Comparison of ENCODE assay signal across 9 cellular contexts in genomic region chr6:148343028-148343374, GRCh38. TPM values are rescaled to one million over a fixed set of nuclear protein-coding genes. Genes with fewer than 3 reads are reported as not detected.
DNase-seq lines count a peak whose midpoint lies in the region; ATAC-seq and TF ChIP-seq lines count a peak whose summit lies in the region.
"Had no signal": no experiment of that assay in that cellular context is flagged by ENCODE, and none has a peak within 500 bp of the region (broad histone marks: within the 10 kb centered on the region; RNA-seq: fewer than 3 reads in every experiment).

No MANE protein-coding gene starts in this region.

- no peaks in the 10 kb centered on the region for H3K9me3 Mint-ChIP-seq in endodermal cell

- no peak overlapping the region for H4K5ac ChIP-seq in IMR-90 (ENCODE audit: low read depth, low read length)

- H3K56ac ChIP-seq in IMR-90 (ENCODE audit: extremely low read depth, insufficient read depth, low read length), result peak overlapping the region; percentile 66; the same call in 1 of the 2 replicates

- H3K9me1 ChIP-seq in IMR-90 (ENCODE audit: insufficient read depth, low read length), result no peaks in the 10 kb centered on the region

- in situ Hi-C loops in IMR-90 (cut with MboI; ENCODE audit: low sequenced_read_pairs), result no loop called here

- dilution Hi-C loops in IMR-90 (cut with HindIII; ENCODE audit: low sequenced_read_pairs, unreplicated experiment), result no loop called here

- TF ChIP-seq RAD21 in IMR-90 (IDR thresholded peaks at IDR 0.05; ENCODE audit: low read length), result no peak
- no peak for TF ChIP-seq RAD21 in neural cell (conservative IDR thresholded peaks at IDR 0.05)

- H3K36me3 Mint-ChIP-seq in endodermal cell (ENCODE audit: low read depth), result no peaks in the 10 kb centered on the region

- H2BK20ac ChIP-seq in IMR-90 (ENCODE audit: low read depth, low read length), result no peak overlapping the region

- H2AFZ ChIP-seq in IMR-90 (replicated peaks; ENCODE audit: low read length, poor library complexity) (peak overlapping the region; percentile 96), neural cell (ENCODE audit: low read depth, low read length) (no peak overlapping the region)

- no peaks in the 10 kb centered on the region for H3K9me2 ChIP-seq in neural cell (ENCODE audit: insufficient read depth, low read length)

- H3K9ac ChIP-seq in IMR-90 (ENCODE audit: low read depth, low read length) (peak overlapping the region; percentile 60), endodermal cell (ENCODE audit: extremely low read depth, low read length, poor library complexity, severe bottlenecking) (peak overlapping the region; percentile 69), neural cell (ENCODE audit: low read length) (peak overlapping the region; percentile 39)

- peak overlapping the region; percentile 84 for H3K27ac Mint-ChIP-seq in endodermal cell

- H3K4me1 ChIP-seq in IMR-90 (ENCODE audit: control insufficient read depth, insufficient read depth, low read length) (peaks cover 4% of the 10 kb centered on the region; the same call in 1 of the 2 replicates), endodermal cell (ENCODE audit: control insufficient read depth, insufficient read depth, low read length) (peaks cover 25% of the 10 kb centered on the region)

- H3K4me3 ChIP-seq in AG10803 (ENCODE audit: low read length) (peak overlapping the region; percentile 83), IMR-90 (ENCODE audit: insufficient read depth, low read depth, low read length) (peak overlapping the region; percentile 62), endodermal cell (ENCODE audit: low read length) (peak overlapping the region; percentile 82), neural cell (ENCODE audit: low read length) (peak overlapping the region; percentile 68)

- no TSS peak for BruUV-seq in IMR-90 (replicated peaks; lab: Mats Ljungman, UMichigan)

- H3K4me2 ChIP-seq in IMR-90 (ENCODE audit: low read depth, low read length) (peak overlapping the region; percentile 97), neural cell (ENCODE audit: low read length) (no peak overlapping the region)

- no CpG with 5 or more reads among the region's 34 CpGs for WGBS in IMR-90 (ENCODE audit: extremely low coverage in 2 of 2, insufficient read length in 1 of 2), 2 experiments
- 0% methylated on average over 17 to 34 of the region's 34 CpGs for WGBS in endodermal cell (ENCODE audit: insufficient coverage in 1 of 2, insufficient read length in 1 of 2), 2 experiments

- POLR2A ChIA-PET in IMR-90 (lab: Charles Lee; ENCODE audit: unreplicated experiment), result no interaction called here

- intact Hi-C loops in IMR-90 (cut with micrococcal nuclease), result loop anchor here (5.0 kb wide), 2 partner anchors 71 to 166 kb away; no protein-coding TSS in a partner anchor

- H3K27me3 Mint-ChIP-seq in endodermal cell (ENCODE audit: insufficient read depth), result peaks cover 16% of the 10 kb centered on the region

- no peaks in the 10 kb centered on the region for H3K36me3 ChIP-seq in IMR-90 (ENCODE audit: control insufficient read depth, insufficient read depth, low read length)
- no peaks in the 10 kb centered on the region for H3K36me3 ChIP-seq in endodermal cell (ENCODE audit: control insufficient read depth, insufficient read depth, low read length)
- no peaks in the 10 kb centered on the region for H3K36me3 ChIP-seq in neural cell (ENCODE audit: insufficient read depth, low read length)

- H3K4ac ChIP-seq in IMR-90 (ENCODE audit: low read depth, low read length), result peak overlapping the region; percentile 50; the same call in 1 of the 2 replicates

- H4K8ac ChIP-seq in IMR-90 (ENCODE audit: low read depth in 2 of 2, low read length in 2 of 2), result peak overlapping the region; percentile 12 to 52; a peak in 3 of 4 replicates

- peaks cover 20 to 62% of the 10 kb centered on the region in 2 experiments; a peak in 3 of 4 replicates for H3K79me1 ChIP-seq in IMR-90 (ENCODE audit: low read depth in 1 of 2, low read length in 2 of 2)

- H2BK15ac ChIP-seq in IMR-90 (ENCODE audit: low read depth, low read length), result no peak overlapping the region; the same call in 2 of the 3 replicates

- TF ChIP-seq POLR2A in IMR-90 (IDR thresholded peaks at IDR 0.05; ENCODE audit: low read depth, low read length), result no peak

- H3K79me2 ChIP-seq in neural cell (replicated peaks; ENCODE audit: insufficient read depth, low read length), result no peaks in the 10 kb centered on the region

- no peaks in the 10 kb centered on the region for H3F3A ChIP-seq in neural cell (ENCODE audit: insufficient read depth, low read length, poor library complexity, severe bottlenecking)

- H3K23ac ChIP-seq in IMR-90 (ENCODE audit: low read depth, low read length), result no peak overlapping the region

- no peak for DNase-seq in AG10803 (ENCODE audit: low read depth)
- DNase-seq in IMR-90, result no peak
- DNase-seq in endodermal cell, result peak; percentile 76
- DNase-seq in pons (ENCODE audit: low spot score), result no peak
- DNase-seq in midbrain (lab: John Stamatoyannopoulos, UW), result no peak
- no peak for DNase-seq in medulla oblongata (ENCODE audit: extremely low spot score)
- no peak for DNase-seq in activated effector memory CD4-positive, alpha-beta T cell treated with Interleukin-2 at 50 U/mL for 16 hours
- DNase-seq: effector CD8-positive, alpha-beta T cell had no signal

- peak overlapping the region; percentile 47; the same call in 1 of the 2 replicates for H2BK120ac ChIP-seq in IMR-90 (ENCODE audit: low read depth, low read length)

- H2BK5ac ChIP-seq in IMR-90 (ENCODE audit: low read depth, low read length, poor library complexity, severe bottlenecking), result peak overlapping the region; percentile 11

- H3K9me3 ChIP-seq in IMR-90 (ENCODE audit: control insufficient read depth, insufficient read depth, low read length), result no peaks in the 10 kb centered on the region
- no peaks in the 10 kb centered on the region for H3K9me3 ChIP-seq in endodermal cell (ENCODE audit: control insufficient read depth, low read length)
- no peaks in the 10 kb centered on the region for H3K9me3 ChIP-seq in neural cell (ENCODE audit: low read length)

- peak overlapping the region; percentile 74 for H3K4me3 Mint-ChIP-seq in endodermal cell

- ATAC-seq in IMR-90 (ENCODE audit: low read depth), result no peak

- H2AK5ac ChIP-seq in IMR-90 (ENCODE audit: low read depth, low read length), result no peak overlapping the region; the same call in 1 of the 2 replicates

- TF ChIP-seq EP300 in neural cell (conservative IDR thresholded peaks at IDR 0.05; ENCODE audit: poor library complexity, severe bottlenecking), result no peak

- H4K20me1 ChIP-seq in IMR-90 (ENCODE audit: insufficient read depth, low read length) (no peaks in the 10 kb centered on the region), neural cell (ENCODE audit: insufficient read depth) (no peaks in the 10 kb centered on the region)

- H2AK9ac ChIP-seq in IMR-90 (replicated peaks; ENCODE audit: low read depth, low read length, poor library complexity), result peak overlapping the region; percentile 95

- H3K14ac ChIP-seq in IMR-90 (replicated peaks; ENCODE audit: low read depth, low read length), result peak overlapping the region; percentile 34; the same call in 1 of the 2 replicates

- H3K4me1 Mint-ChIP-seq in endodermal cell, result peaks cover 50% of the 10 kb centered on the region

- no peaks in the 10 kb centered on the region for H3K27me3 ChIP-seq in IMR-90 (ENCODE audit: control insufficient read depth, insufficient read depth, low read length)
- H3K27me3 ChIP-seq in endodermal cell (ENCODE audit: control insufficient read depth, insufficient read depth, low read length, poor library complexity, severe bottlenecking), result no peaks in the 10 kb centered on the region
- H3K27me3 ChIP-seq in neural cell (ENCODE audit: insufficient read depth, low read depth, low read length), result peaks cover 45% of the 10 kb centered on the region

- no peak for TF ChIP-seq CTCF in AG10803 (conservative IDR thresholded peaks at IDR 0.05; ENCODE audit: low read length)
- no peak for TF ChIP-seq CTCF in IMR-90 (conservative IDR thresholded peaks at IDR 0.05; ENCODE audit: low read depth, low read length)
- TF ChIP-seq CTCF in endodermal cell (conservative IDR thresholded peaks at IDR 0.05), result no peak
- TF ChIP-seq CTCF in neural cell (IDR thresholded peaks at IDR 0.05; ENCODE audit: poor library complexity, severe bottlenecking), result no peak

- CTCF ChIA-PET in IMR-90 (lab: Yijun Ruan, JAX), result no interaction called here

- peak overlapping the region; percentile 38; the same call in 1 of the 2 replicates for H4K91ac ChIP-seq in IMR-90 (ENCODE audit: insufficient read depth, low read depth, low read length)

- H3K27ac ChIP-seq in IMR-90 (ENCODE audit: insufficient read depth, low read length), result peak overlapping the region; percentile 47
- peak overlapping the region; percentile 100 for H3K27ac ChIP-seq in endodermal cell (ENCODE audit: low read depth, low read length)
- no peak overlapping the region for H3K27ac ChIP-seq in neural cell (ENCODE audit: low read length)

- 0 out of 2 replicates have a peak overlapping the region, but pooled peaks have one; percentile 1 for H3K18ac ChIP-seq in IMR-90 (ENCODE audit: low read depth, low read length)

TF ChIP-seq in IMR-90, 13 proteins besides CTCF, POLR2A, EP300 and RAD21 (continues in another document):
- TF ChIP-seq MAFK (IDR thresholded peaks at IDR 0.05; ENCODE audit: low read depth, low read length) (no peak), MAZ (IDR thresholded peaks at IDR 0.05; ENCODE audit: borderline replicate concordance, low read depth, low read length) (no peak), BHLHE40 (IDR thresholded peaks at IDR 0.05; ENCODE audit: low read depth, low read length) (no peak), CHD1 (IDR thresholded peaks at IDR 0.05; ENCODE audit: low read depth, low read length) (no peak)

TF ChIP-seq in neural cell, 6 proteins besides CTCF, POLR2A, EP300 and RAD21 (continues in another document):
- no peak for TF ChIP-seq SMC3 (conservative IDR thresholded peaks at IDR 0.05; ENCODE audit: poor library complexity)
- TF ChIP-seq MXI1 (conservative IDR thresholded peaks at IDR 0.05; ENCODE audit: poor library complexity, severe bottlenecking), result no peak
- no peak for TF ChIP-seq EZH2 (IDR thresholded peaks at IDR 0.05; ENCODE audit: borderline replicate concordance, insufficient read depth, low read length, poor library complexity, severe bottlenecking)
- TF ChIP-seq POLR2AphosphoS5 (IDR thresholded peaks at IDR 0.05), result no peak
- TF ChIP-seq TAF1 (IDR thresholded peaks at IDR 0.05; ENCODE audit: low read depth), result no peak

RNA-seq across cellular contexts. Expression of gene SASH1, which starts 0.4 kb away (rescaled TPM):
- total RNA-seq in IMR-90 (2012; rRNA removed), result 16.5 and 20.3 TPM in 2 replicates
- polyA plus RNA-seq in IMR-90 (2012; rRNA removed), result 11.6 and 11.7 TPM in 2 replicates
- polyA plus RNA-seq in IMR-90 (2012; cell fraction: cytosol; rRNA removed), result 6.7 and 8.2 TPM in 2 replicates
- polyA plus RNA-seq in IMR-90 (2012; cell fraction: nucleus; rRNA removed; ENCODE audit: low replicate concordance), result 13.3 and 28.8 TPM in 2 replicates
- 10 to 100 TPM in 1 of 2 donors, 1 to 10 TPM in 1; 4.6 to 12.4 TPM for total RNA-seq in endodermal cell
- polyA plus RNA-seq in endodermal cell (2013, experiment 1 of 2), result 24.1 TPM
- 24.4 TPM for polyA plus RNA-seq in endodermal cell (2013, experiment 2 of 2)
- polyA plus RNA-seq in neural cell, result 7.0 and 15.1 TPM in 2 replicates
- polyA minus RNA-seq in neural cell, result 30.9 and 39.8 TPM in 2 replicates
